19 cellular contexts compared by ENCODE assay signal in genomic region chrX:34734383-34734782, GRCh38.
DNase-seq lines count a peak whose midpoint lies in the region; ATAC-seq and TF ChIP-seq lines count a peak whose summit lies in the region.
"Had no signal": no experiment of that assay in that cellular context is flagged by ENCODE, and none has a peak within 500 bp of the region (broad histone marks: within the 10 kb centered on the region; RNA-seq: fewer than 3 reads in every experiment).

No MANE protein-coding gene starts in this region.

- no peaks in the 10 kb centered on the region for H3K4me1 Mint-ChIP-seq in activated CD8-positive, alpha-beta memory T cell treated with anti-CD3 and anti-CD28 coated beads, Interleukin-2, amount 10 ng/mL, durations not matched to agents 7 days and 5 days
- H3K4me1 Mint-ChIP-seq in endodermal cell, result no peaks in the 10 kb centered on the region
- H3K4me1 Mint-ChIP-seq: activated CD4-positive, alpha-beta T cell treated with anti-CD3 and anti-CD28 coated beads, Interleukin-2, amount 10 ng/mL, durations not matched to agents 24 days and 14 days; brain; naive thymus-derived CD4-positive, alpha-beta T cell had no signal

- CTCF ChIA-PET in activated CD8-positive, alpha-beta memory T cell treated with anti-CD3 and anti-CD28 coated beads, Interleukin-2, amount 10 ng/mL, durations not matched to agents 7 days and 5 days (lab: Charles Lee), result no interaction called here

- H3K27ac Mint-ChIP-seq in activated CD8-positive, alpha-beta memory T cell treated with anti-CD3 and anti-CD28 coated beads, Interleukin-2, amount 10 ng/mL, durations not matched to agents 7 days and 5 days, result no peak overlapping the region
- no peak overlapping the region for H3K27ac Mint-ChIP-seq in endodermal cell
- H3K27ac Mint-ChIP-seq: activated CD4-positive, alpha-beta T cell treated with anti-CD3 and anti-CD28 coated beads, Interleukin-2, amount 10 ng/mL, durations not matched to agents 24 days and 14 days; brain; naive thymus-derived CD4-positive, alpha-beta T cell had no signal

- WGBS in endodermal cell (ENCODE audit: insufficient coverage in 1 of 2, insufficient read length in 1 of 2), 2 experiments, result 100% methylated on average over 1 of the region's 1 CpG; no CpG with 5 or more reads in 1 of the 2 experiments

- H3K9me3 Mint-ChIP-seq in activated CD8-positive, alpha-beta memory T cell treated with anti-CD3 and anti-CD28 coated beads, Interleukin-2, amount 10 ng/mL, durations not matched to agents 7 days and 5 days (ENCODE audit: low read depth), result no peaks in the 10 kb centered on the region
- no peaks in the 10 kb centered on the region for H3K9me3 Mint-ChIP-seq in endodermal cell
- H3K9me3 Mint-ChIP-seq: activated CD4-positive, alpha-beta T cell treated with anti-CD3 and anti-CD28 coated beads, Interleukin-2, amount 10 ng/mL, durations not matched to agents 24 days and 14 days had no signal

- H3K27me3 ChIP-seq in endodermal cell (ENCODE audit: control insufficient read depth, insufficient read depth, low read length, poor library complexity, severe bottlenecking), result no peaks in the 10 kb centered on the region

- H3K4me1 ChIP-seq in endodermal cell (ENCODE audit: control insufficient read depth, insufficient read depth, low read length), result no peaks in the 10 kb centered on the region
- H3K4me1 ChIP-seq: BLaER1 had no signal

- H3K4me3 Mint-ChIP-seq in activated CD8-positive, alpha-beta memory T cell treated with anti-CD3 and anti-CD28 coated beads, Interleukin-2, amount 10 ng/mL, durations not matched to agents 7 days and 5 days, result no peak overlapping the region
- no peak overlapping the region for H3K4me3 Mint-ChIP-seq in endodermal cell
- H3K4me3 Mint-ChIP-seq: activated CD4-positive, alpha-beta T cell treated with anti-CD3 and anti-CD28 coated beads, Interleukin-2, amount 10 ng/mL, durations not matched to agents 24 days and 14 days; brain; naive thymus-derived CD4-positive, alpha-beta T cell had no signal

- H3K9me3 ChIP-seq in endodermal cell (ENCODE audit: control insufficient read depth, low read length), result no peaks in the 10 kb centered on the region
- H3K9me3 ChIP-seq: BLaER1 had no signal

- DNase-seq in ELR (ENCODE audit: low read depth) (peak; percentile 51), RPMI7951 (ENCODE audit: low read depth) (peak; percentile 32), fibroblast of mammary gland (ENCODE audit: low read depth) (peak; percentile 38), skeletal muscle cell (ENCODE audit: low read depth) (peak; percentile 2), endodermal cell (no peak), occipital lobe (lab: John Stamatoyannopoulos, UW) (no peak), kidney glomerular epithelial cell (lab: John Stamatoyannopoulos, UW) (no peak)
- no peak for DNase-seq in activated CD8-positive, alpha-beta memory T cell treated with anti-CD3 and anti-CD28 coated beads, Interleukin-2, amount 10 ng/mL, durations not matched to agents 7 days and 5 days
- DNase-seq: activated CD4-positive, alpha-beta T cell treated with anti-CD3 and anti-CD28 coated beads, Interleukin-2, amount 10 ng/mL, durations not matched to agents 24 days and 14 days; activated naive CD4-positive, alpha-beta T cell treated with anti-CD3 and anti-CD28 coated beads, Interleukin-2, amount 50 U/mL, for 16 hours; dermis blood vessel endothelial cell; naive thymus-derived CD4-positive, alpha-beta T cell; NCI-H1417; posterior cingulate gyrus; stimulated activated CD4-positive, alpha-beta T cell treated with anti-CD3 and anti-CD28 coated beads, Interleukin-4, amount 100 ng/mL, for 24 hours had no signal

- H3K27ac ChIP-seq in endodermal cell (ENCODE audit: low read depth, low read length), result no peak overlapping the region
- H3K27ac ChIP-seq: BLaER1, skin epidermis had no signal

- H3K9ac ChIP-seq in endodermal cell (ENCODE audit: extremely low read depth, low read length, poor library complexity, severe bottlenecking), result no peak overlapping the region
- H3K9ac ChIP-seq: BLaER1 had no signal

- H3K27me3 Mint-ChIP-seq in activated CD8-positive, alpha-beta memory T cell treated with anti-CD3 and anti-CD28 coated beads, Interleukin-2, amount 10 ng/mL, durations not matched to agents 7 days and 5 days, result no peaks in the 10 kb centered on the region
- H3K27me3 Mint-ChIP-seq in endodermal cell (ENCODE audit: insufficient read depth), result no peaks in the 10 kb centered on the region
- H3K27me3 Mint-ChIP-seq: activated CD4-positive, alpha-beta T cell treated with anti-CD3 and anti-CD28 coated beads, Interleukin-2, amount 10 ng/mL, durations not matched to agents 24 days and 14 days; brain; naive thymus-derived CD4-positive, alpha-beta T cell had no signal

- H3K36me3 ChIP-seq in endodermal cell (ENCODE audit: control insufficient read depth, insufficient read depth, low read length), result no peaks in the 10 kb centered on the region
- H3K36me3 ChIP-seq: BLaER1 had no signal

- H3K36me3 Mint-ChIP-seq in activated CD8-positive, alpha-beta memory T cell treated with anti-CD3 and anti-CD28 coated beads, Interleukin-2, amount 10 ng/mL, durations not matched to agents 7 days and 5 days, result no peaks in the 10 kb centered on the region
- no peaks in the 10 kb centered on the region for H3K36me3 Mint-ChIP-seq in endodermal cell (ENCODE audit: low read depth)
- H3K36me3 Mint-ChIP-seq: brain; naive thymus-derived CD4-positive, alpha-beta T cell had no signal

- H3K4me3 ChIP-seq in fibroblast of mammary gland (ENCODE audit: control insufficient read depth, low read depth, low read length), result no peak overlapping the region
- no peak overlapping the region for H3K4me3 ChIP-seq in skeletal muscle cell (ENCODE audit: low read depth, low read length)
- no peak overlapping the region for H3K4me3 ChIP-seq in endodermal cell (ENCODE audit: low read length)
- H3K4me3 ChIP-seq: BLaER1, lung, skin epidermis had no signal

- ATAC-seq in activated CD8-positive, alpha-beta memory T cell treated with anti-CD3 and anti-CD28 coated beads, Interleukin-2, amount 10 ng/mL, durations not matched to agents 7 days and 5 days, result no peak
- ATAC-seq: naive thymus-derived CD4-positive, alpha-beta T cell had no signal

- no peak for TF ChIP-seq CTCF in fibroblast of mammary gland (conservative IDR thresholded peaks at IDR 0.05; ENCODE audit: control insufficient read depth, insufficient read depth, low read depth, low read length)
- TF ChIP-seq CTCF in endodermal cell (conservative IDR thresholded peaks at IDR 0.05), result no peak

Comparison
In these comparisons a context has a peak if more than half of its experiments do, and no peak if none do; other contexts are left out.
1. DNase-seq: peak in ELR (single experiment), RPMI7951 (single experiment), fibroblast of mammary gland (single experiment) and skeletal muscle cell (single experiment); none in activated CD8-positive, alpha-beta memory T cell treated with anti-CD3 and anti-CD28 coated beads, Interleukin-2, amount 10 ng/mL, durations not matched to agents 7 days and 5 days (single experiment), endodermal cell (single experiment), occipital lobe (single experiment) and kidney glomerular epithelial cell (single experiment).